ENCODE assay signal across 16 cellular contexts in genomic region chr17:76994237-76994637, GRCh38.
DNase-seq lines count a peak whose midpoint lies in the region; ATAC-seq, FAIRE-seq and TF ChIP-seq lines count a peak whose summit lies in the region.
"Had no signal": no experiment of that assay in that cellular context is flagged by ENCODE, and none has a peak within 500 bp of the region (broad histone marks: within the 10 kb centered on the region; RNA-seq: fewer than 3 reads in every experiment).

No MANE protein-coding gene starts in this region.

- TF ChIP-seq CTCF in OCI-LY1 (IDR thresholded peaks at IDR 0.05; ENCODE audit: low read length) (no peak), endothelial cell of umbilical vein (IDR thresholded peaks at IDR 0.05; ENCODE audit: extremely low read depth in 1 of 2, insufficient read depth in 1 of 2, low read depth in 1 of 2, low read length in 2 of 2) (no peak), type B pancreatic cell (conservative IDR thresholded peaks at IDR 0.05) (no peak), uterus (IDR thresholded peaks at IDR 0.05) (no peak)

- intact Hi-C loops in cardiac septum (cut with DNase I) (no loop called here), Right ventricle myocardium inferior (cut with DNase I) (no loop called here), endothelial cell of umbilical vein (cut with micrococcal nuclease) (no loop called here), uterus (cut with DNase I; ENCODE audit: low total_unique reads) (no loop called here), sciatic nerve (cut with DNase I) (no loop called here)

- H3K4me2 ChIP-seq in OCI-LY1 (ENCODE audit: low read length) (peak overlapping the region; percentile 65), endothelial cell of umbilical vein (ENCODE audit: insufficient read depth, low read length) (no peak overlapping the region)
- H3K4me2 ChIP-seq: hepatocyte had no signal

- peaks cover 13% of the 10 kb centered on the region for H3K27me3 Mint-ChIP-seq in type B pancreatic cell
- H3K27me3 Mint-ChIP-seq: stimulated activated naive CD8-positive, alpha-beta T cell treated with anti-CD3 and anti-CD28 coated beads, Interleukin-15, Interleukin-2, amounts not matched to agents 100 ng/mL and 50 ng/mL, for 24 hours had no signal

- H3K9me3 ChIP-seq in OCI-LY1 (ENCODE audit: low read length), result no peaks in the 10 kb centered on the region
- no peaks in the 10 kb centered on the region for H3K9me3 ChIP-seq in endothelial cell of umbilical vein (replicated peaks; ENCODE audit: control insufficient read depth, insufficient read depth, low read length)
- H3K9me3 ChIP-seq in uterus, result no peaks in the 10 kb centered on the region
- H3K9me3 ChIP-seq: prostate gland had no signal

- H3K9me1 ChIP-seq in endothelial cell of umbilical vein (replicated peaks; ENCODE audit: control insufficient read depth, extremely low read depth, insufficient read depth, low read length), result no peaks in the 10 kb centered on the region

- H3K9ac ChIP-seq in OCI-LY1 (ENCODE audit: low read length), result peak overlapping the region; percentile 82
- H3K9ac ChIP-seq in endothelial cell of umbilical vein (replicated peaks; ENCODE audit: extremely low read depth, insufficient read depth, low read length), result no peak overlapping the region

- H3K36me3 Mint-ChIP-seq in type B pancreatic cell, result no peaks in the 10 kb centered on the region
- H3K36me3 Mint-ChIP-seq: brain had no signal

- H4K20me1 ChIP-seq in OCI-LY1 (ENCODE audit: insufficient read depth, low read length) (no peaks in the 10 kb centered on the region), endothelial cell of umbilical vein (replicated peaks; ENCODE audit: control insufficient read depth, extremely low read depth, insufficient read depth, low read length) (no peaks in the 10 kb centered on the region)

- no TSS peak for BruUV-seq in endothelial cell of umbilical vein (replicated peaks; lab: Mats Ljungman, UMichigan)

- POLR2A ChIA-PET in endothelial cell of umbilical vein (lab: Charles Lee), result no interaction called here

- no peaks in the 10 kb centered on the region for H3K27me3 ChIP-seq in OCI-LY1 (ENCODE audit: insufficient read depth, low read length)
- peaks cover 11% of the 10 kb centered on the region in 2 experiments for H3K27me3 ChIP-seq in endothelial cell of umbilical vein (ENCODE audit: control insufficient read depth in 2 of 2, insufficient read depth in 2 of 2, low read length in 2 of 2)
- H3K27me3 ChIP-seq in uterus, result no peaks in the 10 kb centered on the region
- H3K27me3 ChIP-seq: hepatocyte had no signal

- H3K4me3 Mint-ChIP-seq in type B pancreatic cell, result no peak overlapping the region
- H3K4me3 Mint-ChIP-seq: activated T-cell treated with anti-CD3 and anti-CD28 coated beads, Interleukin-2, amount 50 U/mL, for 72 hours; stimulated activated naive CD8-positive, alpha-beta T cell treated with anti-CD3 and anti-CD28 coated beads, Interleukin-15, Interleukin-2, amounts not matched to agents 100 ng/mL and 50 ng/mL, for 24 hours had no signal

- no peaks in the 10 kb centered on the region for H3K9me2 ChIP-seq in OCI-LY1 (ENCODE audit: low read depth, low read length)

- H3K4me1 Mint-ChIP-seq in type B pancreatic cell (ENCODE audit: unreplicated experiment), result peaks cover 27% of the 10 kb centered on the region

- H3K9me3 Mint-ChIP-seq in type B pancreatic cell, result no peaks in the 10 kb centered on the region
- H3K9me3 Mint-ChIP-seq: activated T-cell treated with anti-CD3 and anti-CD28 coated beads, Interleukin-2, amount 50 U/mL, for 72 hours; brain; stimulated activated naive CD8-positive, alpha-beta T cell treated with anti-CD3 and anti-CD28 coated beads, Interleukin-15, Interleukin-2, amounts not matched to agents 100 ng/mL and 50 ng/mL, for 24 hours had no signal

- peak; percentile 21 for FAIRE-seq in endothelial cell of umbilical vein (lab: Jason Lieb, UNC)

- H3K27ac ChIP-seq in OCI-LY1 (ENCODE audit: low read depth, low read length, poor library complexity, severe bottlenecking), result peak overlapping the region; percentile 99
- H3K27ac ChIP-seq in endothelial cell of umbilical vein (ENCODE audit: insufficient read depth, low read depth, low read length), result no peak overlapping the region
- no peak overlapping the region for H3K27ac ChIP-seq in uterus
- H3K27ac ChIP-seq: hepatocyte, prostate gland had no signal

- H3F3A ChIP-seq in OCI-LY1 (ENCODE audit: insufficient read depth, low read length), result peaks cover 5% of the 10 kb centered on the region; the same call in 1 of the 2 replicates

- CTCF ChIA-PET in endothelial cell of umbilical vein (lab: Charles Lee), result interaction anchor here (6.0 kb wide), 1 partner anchor 62 kb away, joined by 22 read pairs; no protein-coding TSS in a partner anchor

- H2AFZ ChIP-seq in OCI-LY1 (ENCODE audit: low read length), result no peak overlapping the region
- no peak overlapping the region for H2AFZ ChIP-seq in endothelial cell of umbilical vein (ENCODE audit: low read depth, low read length)
- H2AFZ ChIP-seq: hepatocyte had no signal

- no peaks in the 10 kb centered on the region for H3K36me3 ChIP-seq in OCI-LY1 (ENCODE audit: insufficient read depth, low read length)
- no peaks in the 10 kb centered on the region for H3K36me3 ChIP-seq in endothelial cell of umbilical vein (ENCODE audit: control insufficient read depth in 2 of 2, extremely low read depth in 1 of 2, insufficient read depth in 2 of 2, low read length in 2 of 2)
- no peaks in the 10 kb centered on the region for H3K36me3 ChIP-seq in uterus
- H3K36me3 ChIP-seq: prostate gland had no signal

- ATAC-seq in Right ventricle myocardium inferior, result no peak
- no peak for ATAC-seq in GM18502 (IDR thresholded peaks at IDR 0.05; ENCODE audit: poor library complexity, unreplicated experiment)
- ATAC-seq in sciatic nerve, result no peak
- ATAC-seq: activated CD4-positive, CD25-positive, alpha-beta regulatory T cell treated with anti-CD3 and anti-CD28 coated beads, Interleukin-2, amount 50 U/mL, for 24 hours; activated T-cell treated with anti-CD3 and anti-CD28 coated beads, Interleukin-2, amount 50 U/mL, for 72 hours had no signal

- no peak for TF ChIP-seq POLR2A in endothelial cell of umbilical vein (IDR thresholded peaks at IDR 0.05; ENCODE audit: low read depth, low read length)
- no peak for TF ChIP-seq POLR2A in uterus (IDR thresholded peaks at IDR 0.05)

- H3K4me1 ChIP-seq in OCI-LY1 (ENCODE audit: insufficient read depth, low read length, severe bottlenecking), result peaks cover 96% of the 10 kb centered on the region
- no peaks in the 10 kb centered on the region for H3K4me1 ChIP-seq in endothelial cell of umbilical vein (ENCODE audit: control insufficient read depth, extremely low read depth, insufficient read depth, low read length)
- H3K4me1 ChIP-seq in uterus, result no peaks in the 10 kb centered on the region
- H3K4me1 ChIP-seq: prostate gland had no signal

- dilution Hi-C loops in endothelial cell of umbilical vein (cut with MboI; ENCODE audit: extremely low pct_ligation_motif_present, low sequenced_read_pairs), result no loop called here

- H3K4me3 ChIP-seq in OCI-LY1 (ENCODE audit: low read depth, low read length, poor library complexity, severe bottlenecking), result peak overlapping the region; percentile 61
- H3K4me3 ChIP-seq in endothelial cell of umbilical vein (replicated peaks in 1 of 3; ENCODE audit: insufficient read depth in 1 of 3, low read depth in 1 of 3, low read length in 3 of 3), result no peak overlapping the region
- no peak overlapping the region for H3K4me3 ChIP-seq in uterus
- H3K4me3 ChIP-seq: hepatocyte, prostate gland had no signal

- H3K79me2 ChIP-seq in OCI-LY1 (ENCODE audit: insufficient read depth, low read length) (no peaks in the 10 kb centered on the region), endothelial cell of umbilical vein (ENCODE audit: control insufficient read depth, insufficient read depth, low read length) (no peaks in the 10 kb centered on the region)
- H3K79me2 ChIP-seq: hepatocyte had no signal

- peak overlapping the region; percentile 60 for H3K27ac Mint-ChIP-seq in type B pancreatic cell
- H3K27ac Mint-ChIP-seq: activated T-cell treated with anti-CD3 and anti-CD28 coated beads, Interleukin-2, amount 50 U/mL, for 72 hours; stimulated activated naive CD8-positive, alpha-beta T cell treated with anti-CD3 and anti-CD28 coated beads, Interleukin-15, Interleukin-2, amounts not matched to agents 100 ng/mL and 50 ng/mL, for 24 hours had no signal

- DNase-seq in cardiac septum (ENCODE audit: low spot score), result peak; percentile 72
- no peak for DNase-seq in Right ventricle myocardium inferior (ENCODE audit: missing footprints)
- DNase-seq in endothelial cell of umbilical vein (ENCODE audit: low read depth, low spot score), result no peak
- no peak for DNase-seq in type B pancreatic cell (ENCODE audit: extremely low spot score, unreplicated experiment)
- DNase-seq in uterus, result no peak
- no peak for DNase-seq in sciatic nerve (ENCODE audit: low spot score)
- DNase-seq: activated T-cell treated with anti-CD3 and anti-CD28 coated beads, Interleukin-2, amount 50 U/mL, for 72 hours; MM.1S; stimulated activated CD4-positive, alpha-beta T cell treated with anti-CD3 and anti-CD28 coated beads, Interleukin-4, amount 100 ng/mL, for 1 hour had no signal

TF ChIP-seq in endothelial cell of umbilical vein, 7 proteins besides CTCF, POLR2A, EP300 and RAD21:
- no peak for TF ChIP-seq MYC (IDR thresholded peaks at IDR 0.05; ENCODE audit: low read depth, low read length)
- TF ChIP-seq GATA2 (IDR thresholded peaks at IDR 0.05; ENCODE audit: insufficient read depth, insufficient read length, low read depth, low read length), result no peak
- TF ChIP-seq, protein P1, sequence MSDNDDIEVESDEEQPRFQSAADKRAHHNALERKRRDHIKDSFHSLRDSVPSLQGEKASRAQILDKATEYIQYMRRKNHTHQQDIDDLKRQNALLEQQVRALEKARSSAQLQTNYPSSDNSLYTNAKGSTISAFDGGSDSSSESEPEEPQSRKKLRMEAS (IDR thresholded peaks at IDR 0.05; ENCODE audit: insufficient read depth, insufficient read length), result no peak
- TF ChIP-seq JUN (IDR thresholded peaks at IDR 0.05; ENCODE audit: borderline replicate concordance, insufficient read depth, insufficient read length, low read depth), result no peak
- no peak for TF ChIP-seq EZH2 (IDR thresholded peaks at IDR 0.05; ENCODE audit: borderline replicate concordance, low read depth, low read length, severe bottlenecking)
- TF ChIP-seq FOS (IDR thresholded peaks at IDR 0.05; ENCODE audit: borderline replicate concordance, insufficient read depth, low read length), result no peak
- no peak for TF ChIP-seq POLR2AphosphoS5 (IDR thresholded peaks at IDR 0.05; ENCODE audit: insufficient read depth, low read depth, low read length)
